1 cellular context compared by ENCODE assay signal in the genomic region with DNA sequence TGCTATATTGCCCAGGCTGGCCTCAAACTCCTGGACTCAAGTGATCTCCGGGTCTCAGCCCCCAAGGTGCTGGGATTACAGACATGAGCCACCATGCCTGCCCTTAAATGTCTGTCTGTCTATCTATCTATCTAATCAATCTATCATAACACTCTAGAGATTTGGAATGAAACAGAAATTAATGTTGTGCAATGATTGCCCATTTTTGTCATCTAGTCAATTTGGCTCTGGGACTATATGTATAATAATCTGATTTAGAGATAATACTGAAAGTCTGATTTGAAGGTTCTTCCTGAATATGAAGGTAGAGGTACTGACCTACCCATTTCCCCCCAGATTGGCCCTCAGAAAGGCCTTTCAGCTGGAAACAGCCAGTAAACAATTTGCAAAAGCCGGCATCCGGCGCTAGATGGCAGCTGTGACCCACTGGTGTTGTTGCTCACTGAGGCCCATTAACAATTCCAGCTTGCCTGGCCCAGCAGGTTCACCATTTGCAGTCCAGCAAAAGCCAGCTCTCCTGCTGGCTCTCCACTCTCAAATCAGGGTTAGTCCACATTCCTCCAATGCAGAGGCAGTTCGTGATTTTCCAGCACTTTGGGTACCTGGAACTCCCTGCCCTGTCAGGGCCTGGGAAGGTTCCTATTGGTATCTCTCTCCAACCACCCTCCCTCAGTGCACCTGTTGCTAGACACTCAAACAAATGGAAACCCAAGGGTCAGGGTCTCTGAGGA.
A peak's percentile ranks its signal among the peaks of the same experiment; 100 is the strongest.
TF ChIP-seq lines count a peak whose summit lies in the region.

No MANE protein-coding gene starts in this region.

TF ChIP-seq in HepG2, 621 proteins besides CTCF, POLR2A, EP300 and RAD21 (continued from another document and continues in another):
- TF ChIP-seq, protein P1, sequence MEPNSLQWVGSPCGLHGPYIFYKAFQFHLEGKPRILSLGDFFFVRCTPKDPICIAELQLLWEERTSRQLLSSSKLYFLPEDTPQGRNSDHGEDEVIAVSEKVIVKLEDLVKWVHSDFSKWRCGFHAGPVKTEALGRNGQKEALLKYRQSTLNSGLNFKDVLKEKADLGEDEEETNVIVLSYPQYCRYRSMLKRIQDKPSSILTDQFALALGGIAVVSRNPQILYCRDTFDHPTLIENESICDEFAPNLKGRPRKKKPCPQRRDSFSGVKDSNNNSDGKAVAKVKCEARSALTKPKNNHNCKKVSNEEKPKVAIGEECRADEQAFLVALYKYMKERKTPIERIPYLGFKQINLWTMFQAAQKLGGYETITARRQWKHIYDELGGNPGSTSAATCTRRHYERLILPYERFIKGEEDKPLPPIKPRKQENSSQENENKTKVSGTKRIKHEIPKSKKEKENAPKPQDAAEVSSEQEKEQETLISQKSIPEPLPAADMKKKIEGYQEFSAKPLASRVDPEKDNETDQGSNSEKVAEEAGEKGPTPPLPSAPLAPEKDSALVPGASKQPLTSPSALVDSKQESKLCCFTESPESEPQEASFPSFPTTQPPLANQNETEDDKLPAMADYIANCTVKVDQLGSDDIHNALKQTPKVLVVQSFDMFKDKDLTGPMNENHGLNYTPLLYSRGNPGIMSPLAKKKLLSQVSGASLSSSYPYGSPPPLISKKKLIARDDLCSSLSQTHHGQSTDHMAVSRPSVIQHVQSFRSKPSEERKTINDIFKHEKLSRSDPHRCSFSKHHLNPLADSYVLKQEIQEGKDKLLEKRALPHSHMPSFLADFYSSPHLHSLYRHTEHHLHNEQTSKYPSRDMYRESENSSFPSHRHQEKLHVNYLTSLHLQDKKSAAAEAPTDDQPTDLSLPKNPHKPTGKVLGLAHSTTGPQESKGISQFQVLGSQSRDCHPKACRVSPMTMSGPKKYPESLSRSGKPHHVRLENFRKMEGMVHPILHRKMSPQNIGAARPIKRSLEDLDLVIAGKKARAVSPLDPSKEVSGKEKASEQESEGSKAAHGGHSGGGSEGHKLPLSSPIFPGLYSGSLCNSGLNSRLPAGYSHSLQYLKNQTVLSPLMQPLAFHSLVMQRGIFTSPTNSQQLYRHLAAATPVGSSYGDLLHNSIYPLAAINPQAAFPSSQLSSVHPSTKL (CRISPR knock-in tag; IDR thresholded peaks at IDR 0.05): peak; percentile 65; the same call in 1 of the 2 replicates
- TF ChIP-seq, protein P2, sequence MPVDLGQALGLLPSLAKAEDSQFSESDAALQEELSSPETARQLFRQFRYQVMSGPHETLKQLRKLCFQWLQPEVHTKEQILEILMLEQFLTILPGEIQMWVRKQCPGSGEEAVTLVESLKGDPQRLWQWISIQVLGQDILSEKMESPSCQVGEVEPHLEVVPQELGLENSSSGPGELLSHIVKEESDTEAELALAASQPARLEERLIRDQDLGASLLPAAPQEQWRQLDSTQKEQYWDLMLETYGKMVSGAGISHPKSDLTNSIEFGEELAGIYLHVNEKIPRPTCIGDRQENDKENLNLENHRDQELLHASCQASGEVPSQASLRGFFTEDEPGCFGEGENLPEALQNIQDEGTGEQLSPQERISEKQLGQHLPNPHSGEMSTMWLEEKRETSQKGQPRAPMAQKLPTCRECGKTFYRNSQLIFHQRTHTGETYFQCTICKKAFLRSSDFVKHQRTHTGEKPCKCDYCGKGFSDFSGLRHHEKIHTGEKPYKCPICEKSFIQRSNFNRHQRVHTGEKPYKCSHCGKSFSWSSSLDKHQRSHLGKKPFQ (CRISPR knock-in tag; IDR thresholded peaks at IDR 0.05; ENCODE audit: insufficient replicate concordance): no peak
- TF ChIP-seq ZNF407 (CRISPR knock-in tag; IDR thresholded peaks at IDR 0.05; ENCODE audit: not compliant biosample characterization) (peak; percentile 47), TP53 (CRISPR knock-in tag; conservative IDR thresholded peaks at IDR 0.05) (0 out of 2 replicates have a peak, but pooled peaks have one; percentile 18), STAT5B (CRISPR knock-in tag; IDR thresholded peaks at IDR 0.05) (no peak), KLF16 (CRISPR knock-in tag; IDR thresholded peaks at IDR 0.05) (peak in 1 of 2 experiments; percentile 81; a peak in 2 of 4 replicates), ZNF724P (CRISPR knock-in tag; IDR thresholded peaks at IDR 0.05; ENCODE audit: borderline replicate concordance) (no peak), HNF4A (CRISPR knock-in tag; IDR thresholded peaks at IDR 0.05) (no peak), SMAD3 (CRISPR knock-in tag; IDR thresholded peaks at IDR 0.05) (peak; percentile 72; the same call in 1 of the 2 replicates), ZNF230 (CRISPR knock-in tag; IDR thresholded peaks at IDR 0.05) (0 out of 2 replicates have a peak, but pooled peaks have one; percentile 38), DZIP1 (CRISPR knock-in tag; IDR thresholded peaks at IDR 0.05) (no peak), KLF11 (CRISPR knock-in tag; IDR thresholded peaks at IDR 0.05) (0 out of 2 replicates have a peak, but pooled peaks have one; percentile 36), ZNF335 (CRISPR knock-in tag; IDR thresholded peaks at IDR 0.05) (no peak), NFIB (CRISPR knock-in tag; IDR thresholded peaks at IDR 0.05; ENCODE audit: borderline replicate concordance) (no peak), SOX6 (IDR thresholded peaks at IDR 0.05) (no peak), SOX6 (CRISPR knock-in tag; IDR thresholded peaks at IDR 0.05) (peak; percentile 66), RXRB (CRISPR knock-in tag; IDR thresholded peaks at IDR 0.05; ENCODE audit: borderline replicate concordance) (peak; percentile 62; the same call in 1 of the 2 replicates), ZNF17 (CRISPR knock-in tag; IDR thresholded peaks at IDR 0.05) (no peak), PRPF4 (IDR thresholded peaks at IDR 0.05; ENCODE audit: low read depth, low read length, poor library complexity, severe bottlenecking) (no peak), KDM5B (CRISPR knock-in tag; IDR thresholded peaks at IDR 0.05; ENCODE audit: borderline replicate concordance) (no peak; the same call in 1 of the 2 replicates), ARID2 (CRISPR knock-in tag; IDR thresholded peaks at IDR 0.05; ENCODE audit: borderline replicate concordance) (0 out of 2 replicates have a peak, but pooled peaks have one; percentile 21), SALL1 (CRISPR knock-in tag; IDR thresholded peaks at IDR 0.05) (peak; percentile 84), ZBTB7B (CRISPR knock-in tag; IDR thresholded peaks at IDR 0.05) (0 out of 2 replicates have a peak, but pooled peaks have one; percentile 46), ZNF232 (CRISPR knock-in tag; IDR thresholded peaks at IDR 0.05; ENCODE audit: borderline replicate concordance) (no peak), KAT2B (IDR thresholded peaks at IDR 0.05; ENCODE audit: borderline replicate concordance, low read depth, low read length) (no peak), KLF15 (CRISPR knock-in tag; IDR thresholded peaks at IDR 0.05; ENCODE audit: borderline replicate concordance) (no peak), DMAP1 (CRISPR knock-in tag; IDR thresholded peaks at IDR 0.05) (no peak), HMG20A (CRISPR knock-in tag; IDR thresholded peaks at IDR 0.05; ENCODE audit: borderline replicate concordance) (no peak; the same call in 1 of the 2 replicates), ZNF460 (CRISPR knock-in tag; IDR thresholded peaks at IDR 0.05; ENCODE audit: borderline replicate concordance) (no peak), KLF13 (CRISPR knock-in tag; IDR thresholded peaks at IDR 0.05) (no peak), NCOA2 (CRISPR knock-in tag; IDR thresholded peaks at IDR 0.05) (peak; percentile 22; the same call in 1 of the 2 replicates), ZNF691 (CRISPR knock-in tag; IDR thresholded peaks at IDR 0.05; ENCODE audit: borderline replicate concordance, low read depth) (peak; percentile 98; the same call in 1 of the 2 replicates), ZBTB38 (CRISPR knock-in tag; IDR thresholded peaks at IDR 0.05) (no peak; the same call in 1 of the 2 replicates), CREM (IDR thresholded peaks at IDR 0.05) (no peak), CREM (CRISPR knock-in tag; IDR thresholded peaks at IDR 0.05) (no peak), ZBTB21 (CRISPR knock-in tag; IDR thresholded peaks at IDR 0.05) (no peak), PHF5A (CRISPR knock-in tag; IDR thresholded peaks at IDR 0.05; ENCODE audit: low read depth, unreplicated experiment) (no peak), ZNF33B (CRISPR knock-in tag; IDR thresholded peaks at IDR 0.05) (peak; percentile 75; the same call in 1 of the 2 replicates), MYPOP (CRISPR knock-in tag; IDR thresholded peaks at IDR 0.05) (no peak)
- TF ChIP-seq, protein P3, sequence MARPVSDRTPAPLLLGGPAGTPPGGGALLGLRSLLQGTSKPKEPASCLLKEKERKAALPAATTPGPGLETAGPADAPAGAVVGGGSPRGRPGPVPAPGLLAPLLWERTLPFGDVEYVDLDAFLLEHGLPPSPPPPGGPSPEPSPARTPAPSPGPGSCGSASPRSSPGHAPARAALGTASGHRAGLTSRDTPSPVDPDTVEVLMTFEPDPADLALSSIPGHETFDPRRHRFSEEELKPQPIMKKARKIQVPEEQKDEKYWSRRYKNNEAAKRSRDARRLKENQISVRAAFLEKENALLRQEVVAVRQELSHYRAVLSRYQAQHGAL (CRISPR knock-in tag; IDR thresholded peaks at IDR 0.05; ENCODE audit: not compliant biosample characterization): no peak
